Comparison of ENCODE assay signal across 8 cellular contexts in the genomic region with DNA sequence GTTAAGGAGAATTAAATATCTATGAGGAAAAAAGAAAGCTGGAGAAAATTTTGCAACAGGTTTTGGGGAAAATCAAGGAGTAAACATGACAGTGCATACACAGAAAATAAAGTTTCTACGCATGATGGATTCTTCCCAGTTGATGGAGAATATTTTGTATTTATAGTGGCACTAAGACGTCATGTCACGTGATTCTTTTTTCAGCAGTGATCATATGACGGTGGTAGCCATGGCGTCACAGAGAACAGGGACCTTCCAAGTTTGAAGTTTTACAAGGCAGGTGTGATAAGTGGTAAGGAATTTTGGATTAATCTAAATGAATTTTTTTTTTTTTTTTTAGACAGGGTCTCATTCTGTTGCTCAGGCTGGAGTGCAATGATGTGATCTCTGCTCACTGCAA. TPM values are rescaled to one million over a fixed set of nuclear protein-coding genes. Genes with fewer than 3 reads are reported as not detected.
"Had no signal": no experiment of that assay in that cellular context is flagged by ENCODE, and none has a peak within 500 bp of the region (broad histone marks: within the 10 kb centered on the region; RNA-seq: fewer than 3 reads in every experiment).

No MANE protein-coding gene starts in this region.

- FAIRE-seq: G401.6, GM12891, GM12892, GM18507, GM19239 had no signal

- DNase-seq: GDM1, GF-D8 had no signal

RNA-seq across cellular contexts. Expression of a gene that starts 8.5 kb away (rescaled TPM):
- total RNA-seq: G401 had no signal
